9 cellular contexts compared by ENCODE assay signal in genomic region chr1:10979483-10979920, GRCh38. TPM values are rescaled to one million over a fixed set of nuclear protein-coding genes. Genes with fewer than 3 reads are reported as not detected.
DNase-seq lines count a peak whose midpoint lies in the region; ATAC-seq, FAIRE-seq and TF ChIP-seq lines count a peak whose summit lies in the region.
"Had no signal": no experiment of that assay in that cellular context is flagged by ENCODE, and none has a peak within 500 bp of the region (broad histone marks: within the 10 kb centered on the region; RNA-seq: fewer than 3 reads in every experiment).

No MANE protein-coding gene starts in this region.

- H3F3A ChIP-seq in MM.1S (ENCODE audit: insufficient read depth, low read length) = no peaks in the 10 kb centered on the region

- H3K27me3 ChIP-seq in MM.1S (replicated peaks; ENCODE audit: insufficient read depth, low read length) (peaks cover 18% of the 10 kb centered on the region), dorsolateral prefrontal cortex (no peaks in the 10 kb centered on the region), HepG2 (ENCODE audit: control insufficient read depth in 1 of 2, insufficient read depth in 2 of 2, low read length in 2 of 2) (peaks cover 0 to 5% of the 10 kb centered on the region in 2 experiments; a peak in 1 of 5 replicates)

- H3K4me2 ChIP-seq in MM.1S (ENCODE audit: low read depth, low read length) = peak overlapping the region; percentile 7; the same call in 1 of the 2 replicates
- H3K4me2 ChIP-seq in HepG2 (ENCODE audit: low read depth, low read length) = peak overlapping the region; percentile 94

- WGBS in HepG2 (ENCODE audit: low lambda C conversion rate) = 2% methylated on average over 13 of the region's 13 CpGs

- TF ChIP-seq CTCF in MM.1S (IDR thresholded peaks at IDR 0.05; ENCODE audit: low read length) (no peak), dorsolateral prefrontal cortex (IDR thresholded peaks at IDR 0.05 in 54 of 56, conservative IDR thresholded peaks at IDR 0.05 in 2 of 56; ENCODE audit: low read depth in 1 of 56, partially characterized antibody in 56 of 56) (peak in 17 of 56 donors; percentile 5 to 46 (median 19)), HepG2 (CRISPR knock-in tag; IDR thresholded peaks at IDR 0.05) (no peak)

- peak; percentile 79 for ATAC-seq in HepG2
- ATAC-seq in HG03520 (IDR thresholded peaks at IDR 0.05; ENCODE audit: unreplicated experiment) = no peak

- intact Hi-C loops in dorsolateral prefrontal cortex (cut with DNase I) (no loop called here), HepG2 (cut with micrococcal nuclease; ENCODE audit: unreplicated experiment) (no loop called here)

- BruUV-seq in HepG2 (replicated peaks; lab: Mats Ljungman, UMichigan) = TSS peak; percentile 91

- H4K20me1 ChIP-seq in MM.1S (ENCODE audit: insufficient read depth, low read length) (no peaks in the 10 kb centered on the region), HepG2 (ENCODE audit: insufficient read depth, low read length) (no peaks in the 10 kb centered on the region)

- TF ChIP-seq RAD21 in HepG2 (CRISPR knock-in tag; IDR thresholded peaks at IDR 0.05) = no peak

- in situ Hi-C loops in HepG2 (cut with HindIII; ENCODE audit: extremely low pct_ligation_motif_present, low pct_unique_long_range_greater_than_20kb) = no loop called here

- FAIRE-seq in HepG2 (lab: Jason Lieb, UNC) = peak; percentile 75

- CTCF ChIA-PET in HepG2 (lab: Yijun Ruan, JAX; ENCODE audit: low intra/inter-chr PET ratio, low total read pairs) = no interaction called here

- peaks cover 7% of the 10 kb centered on the region for H3K4me1 ChIP-seq in MM.1S (ENCODE audit: low read length)
- peaks cover 68% of the 10 kb centered on the region for H3K4me1 ChIP-seq in HepG2 (ENCODE audit: insufficient read depth, low read length)

- no peaks in the 10 kb centered on the region for H3K9me2 ChIP-seq in MM.1S (replicated peaks; ENCODE audit: insufficient read depth, low read length)

- peak in 1 of 2 experiments; percentile 52; a peak in 1 of 4 replicates for TF ChIP-seq POLR2A in HepG2 (IDR thresholded peaks at IDR 0.05; ENCODE audit: insufficient read depth in 1 of 2, low read depth in 2 of 2, low read length in 2 of 2)

- H2AFZ ChIP-seq in MM.1S (ENCODE audit: low read length) = no peak overlapping the region
- no peak overlapping the region for H2AFZ ChIP-seq in HepG2 (ENCODE audit: low read length)

- no peaks in the 10 kb centered on the region for H3K36me3 ChIP-seq in MM.1S (replicated peaks; ENCODE audit: insufficient read depth, low read length)
- no peaks in the 10 kb centered on the region for H3K36me3 ChIP-seq in HepG2 (replicated peaks in 1 of 2; ENCODE audit: control insufficient read depth in 1 of 2, insufficient read depth in 2 of 2, low read length in 2 of 2)

- peak in 1 of 2 experiments; percentile 49; a peak in 1 of 4 replicates for TF ChIP-seq EP300 in HepG2 (IDR thresholded peaks at IDR 0.05; ENCODE audit: low read depth in 2 of 2, low read length in 2 of 2)
- TF ChIP-seq EP300 in HepG2 (CRISPR knock-in tag; IDR thresholded peaks at IDR 0.05; ENCODE audit: borderline replicate concordance) = no peak

- H3K4me3 ChIP-seq in MM.1S (ENCODE audit: low read length) (no peak overlapping the region), dorsolateral prefrontal cortex (peak overlapping the region in 32 of 59 donors; percentile 0 to 68 (median 48)), HepG2 (replicated peaks in 1 of 3; ENCODE audit: insufficient read depth in 1 of 3, low read depth in 2 of 3, low read length in 3 of 3) (peak overlapping the region in 2 of 3 experiments; percentile 34 to 67; a peak in 3 of 6 replicates)

- H3K27ac ChIP-seq in MM.1S (ENCODE audit: low read length) = no peak overlapping the region
- H3K27ac ChIP-seq in dorsolateral prefrontal cortex = peak overlapping the region in 58 of 59 donors; percentile 40 to 98 (median 90)
- H3K27ac ChIP-seq in HepG2 (ENCODE audit: extremely low read length, insufficient read depth, low read length) = peak overlapping the region; percentile 65
- H3K27ac ChIP-seq in substantia nigra (ENCODE audit: low read depth, low read length, poor library complexity, severe bottlenecking) = peak overlapping the region; percentile 92

- H3K9ac ChIP-seq in MM.1S (ENCODE audit: low read length) (no peak overlapping the region), HepG2 (ENCODE audit: insufficient read depth, low read depth, low read length) (peak overlapping the region; percentile 53; the same call in 1 of the 2 replicates)

- POLR2A ChIA-PET in HepG2 (lab: Yijun Ruan, JAX) = no interaction called here

- no peaks in the 10 kb centered on the region for H3K79me2 ChIP-seq in MM.1S (ENCODE audit: low read length)
- H3K79me2 ChIP-seq in HepG2 (ENCODE audit: insufficient read depth, low read length) = no peaks in the 10 kb centered on the region

- H3K9me3 ChIP-seq in MM.1S (replicated peaks; ENCODE audit: insufficient read depth, low read length) = no peaks in the 10 kb centered on the region
- H3K9me3 ChIP-seq in HepG2 (ENCODE audit: low read length) = no peaks in the 10 kb centered on the region

- peak; percentile 78 for DNase-seq in MM.1S
- peak; percentile 13 to 94 (median 80) for DNase-seq in dorsolateral prefrontal cortex
- peak; percentile 85 for DNase-seq in HepG2 (ENCODE audit: low spot score)
- DNase-seq in substantia nigra (lab: John Stamatoyannopoulos, UW) = peak in 47 of 49 donors; percentile 12 to 93 (median 70)
- no peak for DNase-seq in SKM-1 treated with dmso at 0.1 percent for 144 hours (lab: John Stamatoyannopoulos, UW; ENCODE audit: unreplicated experiment)
- DNase-seq in HuH-7.5 (ENCODE audit: low spot score) = no peak
- DNase-seq in T-helper 1 cell = no peak
- DNase-seq: KG1 had no signal

TF ChIP-seq in HepG2, 621 proteins besides CTCF, POLR2A, EP300 and RAD21 (continues in another document):
- TF ChIP-seq PLRG1 (conservative IDR thresholded peaks at IDR 0.05) (no peak), MXD4 (CRISPR knock-in tag; IDR thresholded peaks at IDR 0.05) (peak; percentile 55; the same call in 1 of the 2 replicates), RFX1 (IDR thresholded peaks at IDR 0.05) (peak; percentile 42; the same call in 1 of the 2 replicates), RCOR2 (CRISPR knock-in tag; IDR thresholded peaks at IDR 0.05) (no peak), GRHL1 (CRISPR knock-in tag; conservative IDR thresholded peaks at IDR 0.05) (no peak), ZNF501 (CRISPR knock-in tag; IDR thresholded peaks at IDR 0.05) (peak; percentile 42; the same call in 1 of the 2 replicates), ZNF331 (CRISPR knock-in tag; IDR thresholded peaks at IDR 0.05) (0 out of 2 replicates have a peak, but pooled peaks have one; percentile 33), SOX13 (IDR thresholded peaks at IDR 0.05) (0 out of 2 replicates have a peak, but pooled peaks have one; percentile 33), SOX13 (CRISPR knock-in tag; conservative IDR thresholded peaks at IDR 0.05 in 1 of 2, IDR thresholded peaks at IDR 0.05 in 1 of 2) (peak in 1 of 2 experiments; percentile 85; a peak in 2 of 4 replicates), SP140L (CRISPR knock-in tag; IDR thresholded peaks at IDR 0.05; ENCODE audit: borderline replicate concordance) (no peak), ZNF343 (CRISPR knock-in tag; IDR thresholded peaks at IDR 0.05) (0 out of 2 replicates have a peak, but pooled peaks have one; percentile 20), ZBTB42 (CRISPR knock-in tag; IDR thresholded peaks at IDR 0.05) (no peak), NR2F6 (IDR thresholded peaks at IDR 0.05) (no peak), NR2F6 (CRISPR knock-in tag; IDR thresholded peaks at IDR 0.05) (peak; percentile 61; the same call in 1 of the 2 replicates), SATB2 (CRISPR knock-in tag; IDR thresholded peaks at IDR 0.05) (no peak), ZNF557 (CRISPR knock-in tag; IDR thresholded peaks at IDR 0.05) (no peak), ATAD3A (CRISPR knock-in tag; IDR thresholded peaks at IDR 0.05) (no peak)

RNA-seq across cellular contexts. Expression of gene TARDBP, which starts 33.0 kb away (rescaled TPM):
- 100 to 1,000 TPM; 130 to 197 (median 159) TPM for total RNA-seq in dorsolateral prefrontal cortex
- 62.4 and 159 TPM in 2 replicates for total RNA-seq in HepG2 (2016; rRNA removed; fragmentation: Illumina TruSeq; extraction: Trizol)
- total RNA-seq in HepG2 (2016; cell fraction: cytosol; rRNA removed; fragmentation: Illumina TruSeq; extraction: Trizol; ENCODE audit: low read depth) = 18.0 and 22.2 TPM in 2 replicates
- total RNA-seq in HepG2 (2016; cell fraction: insoluble cytoplasmic fraction; rRNA removed; fragmentation: Illumina TruSeq; extraction: Trizol) = 61.9 and 166 TPM in 2 replicates
- 44.5 and 57.9 TPM in 2 replicates for total RNA-seq in HepG2 (2016; cell fraction: membrane; rRNA removed; fragmentation: Illumina TruSeq; extraction: Trizol)
- 75.1 and 75.6 TPM in 2 replicates for total RNA-seq in HepG2 (2016; cell fraction: nucleus; rRNA removed; fragmentation: Illumina TruSeq; extraction: Trizol)
- 78.1 and 93.0 TPM in 2 replicates for polyA plus RNA-seq in HepG2 (2011; rRNA removed)
- 52.7 and 80.2 TPM in 2 replicates for polyA plus RNA-seq in HepG2 (2011; cell fraction: cytosol; rRNA removed)
- 205 and 230 TPM in 2 replicates for polyA plus RNA-seq in HepG2 (2011; cell fraction: nucleus; rRNA removed)
- 127 and 172 TPM in 2 replicates for polyA plus RNA-seq in HepG2 (2012)
- 10.2 and 11.3 TPM in 2 replicates for polyA plus RNA-seq in HepG2 (2016; cell fraction: cytosol; fragmentation: Illumina TruSeq; extraction: Trizol; ENCODE audit: low read depth)
- polyA plus RNA-seq in HepG2 (2016; cell fraction: insoluble cytoplasmic fraction; fragmentation: Illumina TruSeq; extraction: Trizol; ENCODE audit: low read depth) = 370 and 411 TPM in 2 replicates
- 38.9 and 43.1 TPM in 2 replicates for polyA plus RNA-seq in HepG2 (2016; cell fraction: membrane; fragmentation: Illumina TruSeq; extraction: Trizol; ENCODE audit: low read depth)
- polyA plus RNA-seq in HepG2 (2016; cell fraction: nucleus; fragmentation: Illumina TruSeq; extraction: Trizol; ENCODE audit: insufficient read depth, low read depth) = 236 and 265 TPM in 2 replicates
- polyA minus RNA-seq in HepG2 (2011; rRNA and poly(A)+ RNA removed; ENCODE audit: low replicate concordance) = 37.3 and 69.3 TPM in 2 replicates
- 75.8 and 85.2 TPM in 2 replicates for polyA minus RNA-seq in HepG2 (2011; cell fraction: cytosol; rRNA and poly(A)+ RNA removed)
- polyA minus RNA-seq in HepG2 (2011; cell fraction: nucleus; rRNA and poly(A)+ RNA removed) = 227 and 240 TPM in 2 replicates

Comparison
In these comparisons a context has a peak if more than half of its experiments do, and no peak if none do; other contexts are left out.
1. DNase-seq: peak in MM.1S (single experiment), dorsolateral prefrontal cortex (10 of 10), HepG2 (single experiment) and substantia nigra (47 of 49); none in SKM-1 treated with dmso at 0.1 percent for 144 hours (single experiment), HuH-7.5 (single experiment) and T-helper 1 cell (0 of 5).